ENCODE assay signal across 31 cellular contexts in the genomic region with DNA sequence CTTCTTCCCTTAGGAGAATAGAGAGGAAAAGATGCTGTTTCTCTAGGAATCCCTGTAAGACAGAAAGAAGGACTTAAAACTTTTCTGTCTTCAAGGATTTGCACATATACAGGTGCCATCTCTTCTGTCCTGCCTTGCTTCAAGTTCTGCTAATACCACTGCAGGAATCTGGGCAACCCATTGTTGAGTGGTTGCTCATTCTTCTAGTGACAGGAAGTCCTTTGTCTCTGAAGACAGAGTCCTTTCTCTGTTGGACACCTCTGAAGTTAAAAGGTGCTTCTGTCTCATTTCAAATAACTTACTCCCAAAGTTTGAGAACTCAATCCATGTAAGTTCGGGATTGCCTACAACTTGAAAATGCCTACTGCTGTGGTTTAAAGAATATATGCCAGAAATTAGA.
DNase-seq lines count a peak whose midpoint lies in the region; ATAC-seq and TF ChIP-seq lines count a peak whose summit lies in the region.
"Had no signal": no experiment of that assay in that cellular context is flagged by ENCODE, and none has a peak within 500 bp of the region (broad histone marks: within the 10 kb centered on the region; RNA-seq: fewer than 3 reads in every experiment).

No MANE protein-coding gene starts in this region.

- intact Hi-C loops in dorsolateral prefrontal cortex (cut with DNase I): no loop called here

- H3K4me2 ChIP-seq in BLaER1: peak overlapping the region; percentile 18; the same call in 1 of the 2 replicates
- peak overlapping the region; percentile 48 for H3K4me2 ChIP-seq in KMS-11

- no peak overlapping the region for H3K27ac ChIP-seq in BLaER1
- peak overlapping the region; percentile 83 for H3K27ac ChIP-seq in KMS-11
- H3K27ac ChIP-seq in dorsolateral prefrontal cortex: peak overlapping the region in 47 of 59 donors; percentile 5 to 83 (median 65)
- peak overlapping the region; percentile 85 for H3K27ac ChIP-seq in mesodermal cell (ENCODE audit: low read depth, low read length, severe bottlenecking)
- H3K27ac ChIP-seq: ascending aorta, cardiac muscle cell, coronary artery, esophagus muscularis mucosa, right atrium auricular region, RWPE1, SJSA1, suprapubic skin had no signal

- no peak for DNase-seq in dorsolateral prefrontal cortex
- DNase-seq in GM10266 (ENCODE audit: extremely low spot score): no peak
- no peak for DNase-seq in NCI-H1694 (lab: John Stamatoyannopoulos, UW)
- DNase-seq: activated CD4-positive, alpha-beta T cell treated with anti-CD3 and anti-CD28 coated beads, Interleukin-2, amount 50 U/mL, for 4 hours; activated CD8-positive, alpha-beta memory T cell treated with anti-CD3 and anti-CD28 coated beads, Interleukin-2, amount 10 ng/mL, durations not matched to agents 7 days and 5 days; activated gamma-delta T cell treated with Interleukin-2 at 50 U/mL for 16 hours; activated naive CD8-positive, alpha-beta T cell treated with anti-CD3 and anti-CD28 coated beads, Interleukin-2, amount 10 ng/mL, durations not matched to agents 7 days and 5 days; activated T-cell treated with anti-CD3 and anti-CD28 coated beads, Interleukin-2, amount 50 U/mL, for 48 hours; CD4-positive, CD25-positive, alpha-beta regulatory T cell; Karpas-422; left cardiac atrium; NCI-H1436; OCI-M1; small intestine; stimulated activated naive CD4-positive, alpha-beta T cell treated with Interleukin-2 at 50 U/mL for 16 hours; T-helper 1 cell had no signal

- ATAC-seq in HG03565 (IDR thresholded peaks at IDR 0.05; ENCODE audit: unreplicated experiment): no peak
- no peak for ATAC-seq in GM21526 (IDR thresholded peaks at IDR 0.05; ENCODE audit: low FRiP score, unreplicated experiment)
- ATAC-seq: activated CD8-positive, alpha-beta memory T cell treated with anti-CD3 and anti-CD28 coated beads, Interleukin-2, amount 10 ng/mL, durations not matched to agents 7 days and 5 days had no signal

- H3K4me3 ChIP-seq in BLaER1: no peak overlapping the region
- H3K4me3 ChIP-seq in KMS-11 (IDR thresholded peaks at IDR 0.05; ENCODE audit: insufficient read depth, low read depth, low read length): no peak overlapping the region
- H3K4me3 ChIP-seq in dorsolateral prefrontal cortex: peak overlapping the region in 7 of 59 donors; percentile 2 to 20 (median 15)
- no peak overlapping the region for H3K4me3 ChIP-seq in mesodermal cell (ENCODE audit: extremely low read depth, insufficient read depth, low read length, poor library complexity, severe bottlenecking)
- H3K4me3 ChIP-seq: ascending aorta, cardiac muscle cell, coronary artery, esophagus muscularis mucosa, GM12878, HAP-1, right atrium auricular region, SJSA1, suprapubic skin had no signal

- no peaks in the 10 kb centered on the region for H3K79me2 ChIP-seq in KMS-11 (ENCODE audit: insufficient read depth, low read depth)

- H3K36me3 ChIP-seq in BLaER1 (no peaks in the 10 kb centered on the region), KMS-11 (ENCODE audit: insufficient read depth) (no peaks in the 10 kb centered on the region), mesodermal cell (ENCODE audit: control insufficient read depth, insufficient read depth, low read length) (no peaks in the 10 kb centered on the region)
- H3K36me3 ChIP-seq: ascending aorta, cardiac muscle cell, esophagus muscularis mucosa, HAP-1, right atrium auricular region, SJSA1, suprapubic skin had no signal

- H4K20me1 ChIP-seq in BLaER1: no peaks in the 10 kb centered on the region
- no peaks in the 10 kb centered on the region for H4K20me1 ChIP-seq in KMS-11 (ENCODE audit: insufficient read depth)

- no peak overlapping the region for H3K9ac ChIP-seq in BLaER1
- no peak overlapping the region; the same call in 1 of the 2 replicates for H3K9ac ChIP-seq in KMS-11

- H2AFZ ChIP-seq in KMS-11 (ENCODE audit: low read depth): peak overlapping the region; percentile 20; the same call in 1 of the 2 replicates

- H3K9me3 ChIP-seq in BLaER1 (peaks cover 24% of the 10 kb centered on the region), mesodermal cell (ENCODE audit: control insufficient read depth, low read length) (peaks cover 11% of the 10 kb centered on the region)
- H3K9me3 ChIP-seq: ascending aorta, HAP-1, SJSA1, suprapubic skin had no signal

- WGBS in mesodermal cell (ENCODE audit: insufficient coverage in 2 of 2), 2 experiments: no CpG with 5 or more reads among the region's 1 CpG

- H3K4me1 ChIP-seq in BLaER1 (peaks cover 11% of the 10 kb centered on the region), KMS-11 (ENCODE audit: low read depth, poor library complexity, severe bottlenecking) (peaks cover 29% of the 10 kb centered on the region), mesodermal cell (ENCODE audit: control insufficient read depth, insufficient read depth, low read length, poor library complexity, severe bottlenecking) (peaks cover 5% of the 10 kb centered on the region)
- H3K4me1 ChIP-seq: ascending aorta, esophagus muscularis mucosa, HAP-1, right atrium auricular region, SJSA1, suprapubic skin had no signal

- TF ChIP-seq CTCF in KMS-11 (conservative IDR thresholded peaks at IDR 0.05; ENCODE audit: low read depth, low read length): no peak
- no peak for TF ChIP-seq CTCF in dorsolateral prefrontal cortex (IDR thresholded peaks at IDR 0.05 in 54 of 56, conservative IDR thresholded peaks at IDR 0.05 in 2 of 56; ENCODE audit: low read depth in 1 of 56, partially characterized antibody in 56 of 56)
- TF ChIP-seq CTCF in GM10266 (IDR thresholded peaks at IDR 0.05; ENCODE audit: control insufficient read depth, insufficient read depth, low read depth, missing control alignments): no peak

- H3K27me3 ChIP-seq in BLaER1: no peaks in the 10 kb centered on the region
- H3K27me3 ChIP-seq in KMS-11 (ENCODE audit: insufficient read depth, low read depth): no peaks in the 10 kb centered on the region
- H3K27me3 ChIP-seq in dorsolateral prefrontal cortex: peaks cover 0 to 3% (median 0%) of the 10 kb centered on the region in 45 donors
- H3K27me3 ChIP-seq: ascending aorta, cardiac muscle cell, esophagus muscularis mucosa, right atrium auricular region, SJSA1, suprapubic skin had no signal
